Comparison of ENCODE assay signal across 23 cellular contexts in the genomic region with DNA sequence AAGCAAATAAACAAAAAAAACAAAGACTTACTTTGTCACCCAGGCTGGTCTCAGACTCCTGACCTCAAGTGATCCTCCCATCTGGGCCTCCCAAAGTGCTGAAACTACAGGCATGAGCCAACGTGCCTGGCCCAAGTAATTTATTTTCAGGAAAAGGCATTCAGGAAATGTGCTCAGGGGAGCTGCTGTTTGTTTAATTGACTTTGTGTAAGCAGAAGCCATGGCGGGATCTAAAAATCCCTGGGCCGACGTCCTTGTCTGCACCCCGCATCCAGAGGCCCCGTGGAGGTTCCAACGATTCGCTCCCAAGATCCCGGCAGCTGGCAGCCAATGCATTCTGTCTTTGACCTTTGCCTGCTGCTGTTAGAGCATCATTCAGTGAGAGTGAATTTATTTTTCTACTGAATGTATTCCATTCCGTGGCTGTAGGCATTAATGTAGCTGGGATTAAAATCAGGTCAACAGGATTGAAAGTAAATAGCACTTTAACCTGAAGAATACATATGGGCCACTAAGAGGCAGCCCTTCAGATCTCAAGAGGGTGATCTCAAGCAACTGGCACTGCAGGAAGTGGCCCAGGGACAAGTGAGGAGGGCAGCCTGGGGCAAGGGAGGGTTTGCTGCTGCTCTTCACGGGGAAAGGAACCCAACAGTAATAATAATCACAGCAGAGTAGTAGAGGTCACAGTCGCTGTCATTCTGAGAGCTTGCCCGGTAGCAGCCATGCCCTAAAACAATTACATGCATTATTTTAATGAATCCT.
DNase-seq lines count a peak whose midpoint lies in the region; FAIRE-seq and TF ChIP-seq lines count a peak whose summit lies in the region.
"Had no signal": no experiment of that assay in that cellular context is flagged by ENCODE, and none has a peak within 500 bp of the region (broad histone marks: within the 10 kb centered on the region; RNA-seq: fewer than 3 reads in every experiment).

No MANE protein-coding gene starts in this region.

- FAIRE-seq in HTR-8/SVneo (lab: Jason Lieb, UNC): no peak
- FAIRE-seq: bronchial epithelial cell, GM12892, urothelium cell line had no signal

- no peaks in the 10 kb centered on the region for H3K36me3 Mint-ChIP-seq in nephron (ENCODE audit: low read depth)
- H3K36me3 Mint-ChIP-seq: mesothelial cell of epicardium had no signal

- peak overlapping the region in 2 of 3 experiments; percentile 31 to 42 for H3K27ac Mint-ChIP-seq in nephron
- H3K27ac Mint-ChIP-seq: activated CD4-positive, alpha-beta T cell treated with anti-CD3 and anti-CD28 coated beads, Interleukin-2, amount 10 ng/mL, durations not matched to agents 24 days and 14 days; B cell; mesothelial cell of epicardium; stimulated activated naive CD8-positive, alpha-beta T cell treated with anti-CD3 and anti-CD28 coated beads, Interleukin-15, amount 100 ng/mL, for 72 hours had no signal

- H3K9me3 Mint-ChIP-seq in nephron: no peaks in the 10 kb centered on the region

- peaks cover 9% of the 10 kb centered on the region for H3K27me3 Mint-ChIP-seq in nephron (ENCODE audit: low read depth)
- H3K27me3 Mint-ChIP-seq: activated CD4-positive, alpha-beta T cell treated with anti-CD3 and anti-CD28 coated beads, Interleukin-2, amount 10 ng/mL, durations not matched to agents 24 days and 14 days; B cell; stimulated activated naive CD8-positive, alpha-beta T cell treated with anti-CD3 and anti-CD28 coated beads, Interleukin-15, amount 100 ng/mL, for 72 hours had no signal

- H3K4me1 Mint-ChIP-seq in nephron: peaks cover 44% of the 10 kb centered on the region
- H3K4me1 Mint-ChIP-seq: activated CD4-positive, alpha-beta T cell treated with anti-CD3 and anti-CD28 coated beads, Interleukin-2, amount 10 ng/mL, durations not matched to agents 24 days and 14 days; B cell; mesothelial cell of epicardium; neural crest cell; stimulated activated naive CD8-positive, alpha-beta T cell treated with anti-CD3 and anti-CD28 coated beads, Interleukin-15, amount 100 ng/mL, for 72 hours had no signal

- DNase-seq in DMS153 (lab: John Stamatoyannopoulos, UW) (peak; percentile 83), DMS153 treated with DMSO at 0.1 percent for 48 hours (lab: John Stamatoyannopoulos, UW; ENCODE audit: unreplicated experiment) (no peak), NCI-H2029 (lab: John Stamatoyannopoulos, UW) (peak; percentile 92), NCI-H748 (lab: John Stamatoyannopoulos, UW; ENCODE audit: unreplicated experiment) (peak; percentile 63), NCI-H2081 treated with DMSO at 0.1 percent for 48 hours (lab: John Stamatoyannopoulos, UW) (no peak), HTR-8/SVneo (ENCODE audit: insufficient read length, low spot score) (no peak), NCI-H446 (lab: John Stamatoyannopoulos, UW) (no peak)
- DNase-seq: 8988T; activated CD4-positive, alpha-beta T cell treated with anti-CD3 and anti-CD28 coated beads, Interleukin-2, amount 10 ng/mL, durations not matched to agents 24 days and 14 days; activated CD8-positive, alpha-beta memory T cell treated with anti-CD3 and anti-CD28 coated beads, Interleukin-2, amount 50 U/mL, for 4 hours; dermis blood vessel endothelial cell; foreskin fibroblast; kidney glomerular epithelial cell; NCI-H226; OCI-M1; stimulated activated naive CD8-positive, alpha-beta T cell treated with anti-CD3 and anti-CD28 coated beads, Interleukin-15, amount 100 ng/mL, for 72 hours had no signal

- H3K4me3 Mint-ChIP-seq in nephron: no peak overlapping the region
- H3K4me3 Mint-ChIP-seq: activated CD4-positive, alpha-beta T cell treated with anti-CD3 and anti-CD28 coated beads, Interleukin-2, amount 10 ng/mL, durations not matched to agents 24 days and 14 days; B cell; mesothelial cell of epicardium; neural crest cell; stimulated activated naive CD8-positive, alpha-beta T cell treated with anti-CD3 and anti-CD28 coated beads, Interleukin-15, amount 100 ng/mL, for 72 hours had no signal

- no peak for TF ChIP-seq CTCF in nephron (IDR thresholded peaks at IDR 0.05; ENCODE audit: unreplicated experiment in 3 of 3)

Comparison
In these comparisons a context has a peak if more than half of its experiments do, and no peak if none do; other contexts are left out.
1. DNase-seq: peak in DMS153 (single experiment), NCI-H2029 (single experiment) and NCI-H748 (single experiment); none in DMS153 treated with DMSO at 0.1 percent for 48 hours (single experiment), NCI-H2081 treated with DMSO at 0.1 percent for 48 hours (single experiment), HTR-8/SVneo (single experiment) and NCI-H446 (0 of 2).